10 cellular contexts compared by ENCODE assay signal in the genomic region with DNA sequence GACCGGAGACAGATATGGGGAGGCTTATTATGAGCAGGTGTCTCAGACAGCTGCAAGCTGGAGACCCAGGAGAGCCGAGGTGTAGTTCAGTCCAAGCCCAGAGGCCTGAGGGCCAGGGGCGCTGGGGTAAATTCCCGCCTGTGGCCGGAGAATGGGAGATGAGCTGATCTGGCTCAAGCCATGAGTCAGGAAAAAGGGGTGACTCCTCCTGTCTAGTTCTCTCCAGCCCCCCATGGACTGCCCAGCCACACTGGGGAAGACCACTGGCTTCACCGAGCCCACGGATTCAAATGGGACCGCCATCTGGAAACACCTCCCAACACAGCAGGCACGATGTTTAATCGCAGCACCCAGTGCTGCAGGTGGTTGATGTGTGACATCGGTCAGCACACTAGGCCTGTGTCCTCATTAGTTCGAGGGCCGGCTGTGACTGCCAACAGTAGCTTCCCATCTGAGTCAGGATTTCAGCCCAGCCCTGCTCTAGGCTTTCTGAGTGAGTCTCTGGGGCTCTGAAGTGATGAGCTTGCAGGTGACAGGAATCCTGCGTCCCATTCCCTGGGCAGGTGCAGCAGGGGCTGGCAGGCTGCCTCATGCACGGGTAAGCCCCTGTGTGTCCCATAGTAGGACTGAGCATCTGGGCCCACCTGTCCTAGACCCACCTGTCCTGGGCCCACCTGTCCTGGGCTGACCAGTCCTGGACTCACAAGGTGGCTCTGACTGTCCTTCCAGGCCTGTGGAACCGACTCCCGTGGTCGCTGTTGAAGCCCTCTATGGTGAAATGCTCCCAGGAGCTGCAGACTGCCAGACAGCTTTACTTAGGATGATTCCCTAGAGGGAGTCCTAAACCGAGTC. TPM values are rescaled to one million over a fixed set of nuclear protein-coding genes. Genes with fewer than 3 reads are reported as not detected.
DNase-seq lines count a peak whose midpoint lies in the region; TF ChIP-seq lines count a peak whose summit lies in the region.
"Had no signal": no experiment of that assay in that cellular context is flagged by ENCODE, and none has a peak within 500 bp of the region (broad histone marks: within the 10 kb centered on the region; RNA-seq: fewer than 3 reads in every experiment).

No MANE protein-coding gene starts in this region.

- no peak for TF ChIP-seq CTCF in transverse colon (IDR thresholded peaks at IDR 0.05)

- in situ Hi-C loops in transverse colon (cut with MboI; ENCODE audit: low pct_ligation_motif_present in 1 of 4, low pct_unique_long_range_greater_than_20kb in 1 of 4, low sequenced_read_pairs in 3 of 4): no loop called here

- no peaks in the 10 kb centered on the region for H3K36me3 Mint-ChIP-seq in activated naive CD4-positive, alpha-beta T cell treated with anti-CD3 and anti-CD28 coated beads for 36 hours (ENCODE audit: low read depth)
- H3K36me3 Mint-ChIP-seq in dendritic cell treated with granulocyte-macrophage colony-stimulating factor and Interleukin-4, amounts not matched to agents 40 ng/mL and 50 ng/mL, for 4 days (ENCODE audit: low read depth): peaks cover 74% of the 10 kb centered on the region
- H3K36me3 Mint-ChIP-seq: CD4-positive, alpha-beta memory T cell had no signal

- no peak for TF ChIP-seq POLR2A in transverse colon (IDR thresholded peaks at IDR 0.05)

- no peak for TF ChIP-seq EP300 in transverse colon (IDR thresholded peaks at IDR 0.05; ENCODE audit: low read depth)

- H3K4me1 Mint-ChIP-seq in activated naive CD4-positive, alpha-beta T cell treated with anti-CD3 and anti-CD28 coated beads for 36 hours (ENCODE audit: low read depth): peaks cover 37% of the 10 kb centered on the region
- H3K4me1 Mint-ChIP-seq in dendritic cell treated with granulocyte-macrophage colony-stimulating factor and Interleukin-4, amounts not matched to agents 40 ng/mL and 50 ng/mL, for 4 days (ENCODE audit: low read depth): peaks cover 91% of the 10 kb centered on the region

- no peaks in the 10 kb centered on the region for H3K36me3 ChIP-seq in transverse colon

- H3K27me3 ChIP-seq in transverse colon: peaks cover 21% of the 10 kb centered on the region

- H3K4me1 ChIP-seq in transverse colon: peaks cover 0 to 22% (median 10%) of the 10 kb centered on the region in 4 donors

- no peak overlapping the region for H3K4me3 Mint-ChIP-seq in activated naive CD4-positive, alpha-beta T cell treated with anti-CD3 and anti-CD28 coated beads for 36 hours
- H3K4me3 Mint-ChIP-seq in dendritic cell treated with granulocyte-macrophage colony-stimulating factor and Interleukin-4, amounts not matched to agents 40 ng/mL and 50 ng/mL, for 4 days: peak overlapping the region; percentile 17
- H3K4me3 Mint-ChIP-seq: CD4-positive, alpha-beta memory T cell had no signal

- no peak overlapping the region for H3K4me3 ChIP-seq in transverse colon

- H3K9me3 Mint-ChIP-seq in activated naive CD4-positive, alpha-beta T cell treated with anti-CD3 and anti-CD28 coated beads for 36 hours: no peaks in the 10 kb centered on the region
- no peaks in the 10 kb centered on the region for H3K9me3 Mint-ChIP-seq in dendritic cell treated with granulocyte-macrophage colony-stimulating factor and Interleukin-4, amounts not matched to agents 40 ng/mL and 50 ng/mL, for 4 days
- H3K9me3 Mint-ChIP-seq: immature natural killer cell had no signal

- 89% methylated on average over 19 of the region's 19 CpGs; no CpG with 5 or more reads in 1 of the 2 donors for WGBS in transverse colon (ENCODE audit: low coverage in 1 of 2), 2 donors

- intact Hi-C loops in activated naive CD4-positive, alpha-beta T cell treated with anti-CD3 and anti-CD28 coated beads for 36 hours (cut with micrococcal nuclease): no loop called here
- intact Hi-C loops in dendritic cell treated with granulocyte-macrophage colony-stimulating factor and Interleukin-4, amounts not matched to agents 40 ng/mL and 50 ng/mL, for 4 days (cut with micrococcal nuclease): no loop called here
- intact Hi-C loops in transverse colon (cut with DNase I; ENCODE audit: low total_unique reads): no loop called here

- H3K27ac ChIP-seq in transverse colon: no peak overlapping the region

- DNase-seq in activated naive CD4-positive, alpha-beta T cell treated with anti-CD3 and anti-CD28 coated beads for 36 hours: no peak
- no peak for DNase-seq in activated naive CD4-positive, alpha-beta T cell treated with Interleukin-2 at 50 U/mL for 16 hours
- DNase-seq in NCI-H510A (lab: John Stamatoyannopoulos, UW): peak; percentile 79
- peak; percentile 5 for DNase-seq in transverse colon
- DNase-seq in HCEC 1CT: no peak
- no peak for DNase-seq in COR-L47 (lab: John Stamatoyannopoulos, UW)
- DNase-seq in NK-92 treated with Interleukin-12 subunit alpha and Interleukin-12 subunit beta, amount 100 ng/mL, for 24 hours (lab: John Stamatoyannopoulos, UW): no peak
- DNase-seq: CD4-positive, alpha-beta memory T cell; immature natural killer cell had no signal

- CTCF ChIA-PET in activated naive CD4-positive, alpha-beta T cell treated with anti-CD3 and anti-CD28 coated beads for 36 hours (lab: Charles Lee): no interaction called here

- peaks cover 12% of the 10 kb centered on the region for H3K27me3 Mint-ChIP-seq in activated naive CD4-positive, alpha-beta T cell treated with anti-CD3 and anti-CD28 coated beads for 36 hours (ENCODE audit: low read depth)
- no peaks in the 10 kb centered on the region for H3K27me3 Mint-ChIP-seq in dendritic cell treated with granulocyte-macrophage colony-stimulating factor and Interleukin-4, amounts not matched to agents 40 ng/mL and 50 ng/mL, for 4 days

- peak overlapping the region; percentile 21 for H3K27ac Mint-ChIP-seq in activated naive CD4-positive, alpha-beta T cell treated with anti-CD3 and anti-CD28 coated beads for 36 hours
- peak overlapping the region; percentile 85 for H3K27ac Mint-ChIP-seq in dendritic cell treated with granulocyte-macrophage colony-stimulating factor and Interleukin-4, amounts not matched to agents 40 ng/mL and 50 ng/mL, for 4 days
- H3K27ac Mint-ChIP-seq: immature natural killer cell had no signal

- H3K9me3 ChIP-seq in transverse colon: no peaks in the 10 kb centered on the region

RNA-seq across cellular contexts. Expression of a gene that starts 49.7 kb away (rescaled TPM):
- total RNA-seq in activated naive CD4-positive, alpha-beta T cell treated with anti-CD3 and anti-CD28 coated beads for 36 hours: 1 to 10 TPM; 4.1 to 5.5 TPM
- total RNA-seq in transverse colon: 1 to 10 TPM; 1.3 to 8.8 (median 1.5) TPM

Comparison
In these comparisons a context has a peak if more than half of its experiments do, and no peak if none do; other contexts are left out.
1. DNase-seq: peak in NCI-H510A (single experiment) and transverse colon (single experiment); none in activated naive CD4-positive, alpha-beta T cell treated with anti-CD3 and anti-CD28 coated beads for 36 hours (single experiment), activated naive CD4-positive, alpha-beta T cell treated with Interleukin-2 at 50 U/mL for 16 hours (single experiment), HCEC 1CT (single experiment), COR-L47 (single experiment) and NK-92 treated with Interleukin-12 subunit alpha and Interleukin-12 subunit beta, amount 100 ng/mL, for 24 hours (single experiment).